ENCODE assay signal across 6 cellular contexts in the genomic region with DNA sequence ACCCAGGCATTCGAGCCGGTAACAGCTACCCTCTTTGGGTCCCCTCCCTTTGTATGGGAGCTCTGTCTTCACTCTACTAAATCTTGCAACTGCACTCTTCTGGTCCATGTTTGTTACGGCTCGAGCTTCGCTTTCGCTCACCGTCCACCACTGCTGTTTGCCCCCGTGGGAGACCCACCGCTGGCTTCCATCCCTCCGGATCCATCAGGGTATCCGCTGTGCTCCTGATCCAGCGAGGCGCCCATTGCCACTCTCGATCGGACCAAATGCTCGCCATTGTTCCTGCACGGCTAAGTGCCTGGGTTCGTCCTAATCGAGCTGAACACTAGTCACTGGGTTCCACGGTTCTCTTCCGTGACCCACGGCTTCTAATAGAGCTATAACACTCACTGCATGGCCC.
DNase-seq lines count a peak whose midpoint lies in the region; FAIRE-seq and TF ChIP-seq lines count a peak whose summit lies in the region.
"Not testable (repeated sequence)": the region's sequence is repeated elsewhere in the genome, so short reads cannot be mapped to it uniquely, and the experiment has no call there.

No MANE protein-coding gene starts in this region.

- not testable (repeated sequence) for H3K27ac ChIP-seq in esophagus muscularis mucosa (replicated peaks in 1 of 4); kidney (ENCODE audit: low read depth in 2 of 2, low read length in 2 of 2)

- DNase-seq in activated CD8-positive, alpha-beta memory T cell treated with anti-CD3 and anti-CD28 coated beads for 24 hours: peak; percentile 37
- peak; percentile 3 for DNase-seq in activated T-helper 2 cell treated with anti-CD3 and anti-CD28 coated beads, Interferon-gamma antibody, Interleukin-2, Interleukin-4, amounts not matched to agents 10 μg/mL and 5 μg/mL and 100 μg/mL, durations not matched to agents 14 hours and 24 hours and 36 hours (ENCODE audit: low spot score)
- DNase-seq in esophagus muscularis mucosa (ENCODE audit: extremely low spot score) (peak; percentile 60), kidney (peak; percentile 55), mesenteric fat pad (ENCODE audit: low spot score) (peak; percentile 79), ureter (ENCODE audit: low spot score) (peak; percentile 26)

- TF ChIP-seq POLR2A in esophagus muscularis mucosa (IDR thresholded peaks at IDR 0.05; ENCODE audit: low read depth): not testable (repeated sequence)

- 88% methylated on average over 22 of the region's 22 CpGs for WGBS in esophagus muscularis mucosa

- intact Hi-C loops in activated T-helper 2 cell treated with anti-CD3 and anti-CD28 coated beads, Interferon-gamma antibody, Interleukin-2, Interleukin-4, amounts not matched to agents 10 μg/mL and 5 μg/mL and 100 μg/mL, durations not matched to agents 14 hours and 24 hours and 36 hours (cut with micrococcal nuclease): loop anchor here (5.0 kb wide), 1 partner anchor 265 kb away; no protein-coding TSS in a partner anchor
- intact Hi-C loops in esophagus muscularis mucosa (cut with DNase I): loop anchor here (10.0 kb wide), 1 partner anchor 268 kb away; no protein-coding TSS in a partner anchor
- intact Hi-C loops in kidney (cut with DNase I): not testable (repeated sequence)

- peaks cover 0 to 20% (median 0%) of the 10 kb centered on the region in 4 donors for H3K27me3 ChIP-seq in esophagus muscularis mucosa

- H3K9me3 ChIP-seq in esophagus muscularis mucosa: peaks cover 0 to 30% (median 21%) of the 10 kb centered on the region in 4 donors
- H3K9me3 ChIP-seq in kidney (ENCODE audit: control insufficient read depth in 1 of 2, low read length in 2 of 2): not testable (repeated sequence)

- not testable (repeated sequence) for FAIRE-seq in kidney (lab: Jason Lieb, UNC)

- TF ChIP-seq EP300 in esophagus muscularis mucosa (IDR thresholded peaks at IDR 0.05): not testable (repeated sequence)

- H3K36me3 ChIP-seq in esophagus muscularis mucosa; kidney (ENCODE audit: control insufficient read depth in 1 of 2, insufficient read depth in 2 of 2, low read length in 2 of 2): not testable (repeated sequence)

- H3K36me3 Mint-ChIP-seq in activated T-helper 2 cell treated with anti-CD3 and anti-CD28 coated beads, Interferon-gamma antibody, Interleukin-2, Interleukin-4, amounts not matched to agents 10 μg/mL and 5 μg/mL and 100 μg/mL, durations not matched to agents 14 hours and 24 hours and 36 hours (ENCODE audit: low read depth): not testable (repeated sequence)

- H3K4me3 Mint-ChIP-seq in activated T-helper 2 cell treated with anti-CD3 and anti-CD28 coated beads, Interferon-gamma antibody, Interleukin-2, Interleukin-4, amounts not matched to agents 10 μg/mL and 5 μg/mL and 100 μg/mL, durations not matched to agents 14 hours and 24 hours and 36 hours (ENCODE audit: low read depth): not testable (repeated sequence)

- H3K4me3 ChIP-seq in esophagus muscularis mucosa; kidney (ENCODE audit: low read length in 2 of 2): not testable (repeated sequence)

- H3K4me1 ChIP-seq in esophagus muscularis mucosa; kidney (ENCODE audit: control insufficient read depth in 1 of 2, insufficient read depth in 1 of 2, low read depth in 1 of 2, low read length in 2 of 2): not testable (repeated sequence)

- H3K9me3 Mint-ChIP-seq in activated T-helper 2 cell treated with anti-CD3 and anti-CD28 coated beads, Interferon-gamma antibody, Interleukin-2, Interleukin-4, amounts not matched to agents 10 μg/mL and 5 μg/mL and 100 μg/mL, durations not matched to agents 14 hours and 24 hours and 36 hours: peaks cover 13% of the 10 kb centered on the region

- not testable (repeated sequence) for TF ChIP-seq CTCF in esophagus muscularis mucosa (IDR thresholded peaks at IDR 0.05); kidney (IDR thresholded peaks at IDR 0.05; ENCODE audit: borderline replicate concordance, extremely low read depth, insufficient read depth)

- H3K27me3 Mint-ChIP-seq in activated T-helper 2 cell treated with anti-CD3 and anti-CD28 coated beads, Interferon-gamma antibody, Interleukin-2, Interleukin-4, amounts not matched to agents 10 μg/mL and 5 μg/mL and 100 μg/mL, durations not matched to agents 14 hours and 24 hours and 36 hours (ENCODE audit: low read depth): not testable (repeated sequence)

- H3K27ac Mint-ChIP-seq in activated T-helper 2 cell treated with anti-CD3 and anti-CD28 coated beads, Interferon-gamma antibody, Interleukin-2, Interleukin-4, amounts not matched to agents 10 μg/mL and 5 μg/mL and 100 μg/mL, durations not matched to agents 14 hours and 24 hours and 36 hours: not testable (repeated sequence)

- H3K9ac ChIP-seq in kidney (ENCODE audit: low read length in 2 of 2): not testable (repeated sequence)

- not testable (repeated sequence) for H3K4me1 Mint-ChIP-seq in activated T-helper 2 cell treated with anti-CD3 and anti-CD28 coated beads, Interferon-gamma antibody, Interleukin-2, Interleukin-4, amounts not matched to agents 10 μg/mL and 5 μg/mL and 100 μg/mL, durations not matched to agents 14 hours and 24 hours and 36 hours (ENCODE audit: low read depth)

Comparison
In these comparisons a context has a peak if more than half of its experiments do, and no peak if none do; other contexts are left out.
1. DNase-seq: peak in every context shown above with its lines; median percentile 79 in mesenteric fat pad; 60 in esophagus muscularis mucosa; 55 in kidney; 37 in activated CD8-positive, alpha-beta memory T cell treated with anti-CD3 and anti-CD28 coated beads for 24 hours; 26 in ureter; 3 in activated T-helper 2 cell treated with anti-CD3 and anti-CD28 coated beads, Interferon-gamma antibody, Interleukin-2, Interleukin-4, amounts not matched to agents 10 μg/mL and 5 μg/mL and 100 μg/mL, durations not matched to agents 14 hours and 24 hours and 36 hours.